ENCODE assay signal across 22 cellular contexts in the genomic region with DNA sequence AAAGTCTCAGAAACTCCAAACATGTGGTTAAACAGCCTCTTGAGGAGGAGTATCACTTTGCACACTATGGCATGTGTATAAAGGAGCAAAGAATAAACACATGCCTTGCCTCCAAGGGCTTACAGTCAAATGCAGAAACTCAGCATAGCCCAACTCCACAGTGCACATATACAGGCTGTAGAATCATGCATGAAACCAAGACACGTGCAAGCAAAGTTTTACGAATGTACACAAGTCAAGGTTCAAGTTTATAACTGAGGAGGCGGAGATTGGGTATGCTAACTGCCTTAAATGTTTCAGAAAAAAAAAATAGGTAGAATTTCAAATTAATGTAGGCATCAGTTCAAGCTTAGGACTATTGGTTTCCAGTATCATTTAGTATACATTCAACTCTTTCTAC.
DNase-seq lines count a peak whose midpoint lies in the region; ATAC-seq, FAIRE-seq and TF ChIP-seq lines count a peak whose summit lies in the region.
"Had no signal": no experiment of that assay in that cellular context is flagged by ENCODE, and none has a peak within 500 bp of the region (broad histone marks: within the 10 kb centered on the region; RNA-seq: fewer than 3 reads in every experiment).

No MANE protein-coding gene starts in this region.

- FAIRE-seq in HTR-8/SVneo (lab: Jason Lieb, UNC), result peak; percentile 46
- no peak for FAIRE-seq in small intestine (lab: Jason Lieb, UNC)
- no peak for FAIRE-seq in kidney (lab: Jason Lieb, UNC)
- FAIRE-seq: GM12878, GM19239, H1 had no signal

- no peaks in the 10 kb centered on the region for H3K36me3 ChIP-seq in colonic mucosa
- H3K36me3 ChIP-seq in mucosa of descending colon (ENCODE audit: low read depth), result no peaks in the 10 kb centered on the region
- no peaks in the 10 kb centered on the region for H3K36me3 ChIP-seq in small intestine (ENCODE audit: control insufficient read depth in 2 of 2, insufficient read depth in 2 of 2, low read length in 2 of 2)
- H3K36me3 ChIP-seq in kidney (ENCODE audit: control insufficient read depth in 1 of 2, insufficient read depth in 2 of 2, low read length in 2 of 2), result no peaks in the 10 kb centered on the region
- H3K36me3 ChIP-seq: BLaER1 had no signal

- H3K27me3 ChIP-seq in colonic mucosa, result no peaks in the 10 kb centered on the region
- no peaks in the 10 kb centered on the region for H3K27me3 ChIP-seq in small intestine (ENCODE audit: control insufficient read depth in 2 of 2, insufficient read depth in 2 of 2, low read length in 2 of 2)
- H3K27me3 ChIP-seq: BLaER1 had no signal

- no peak for TF ChIP-seq CTCF in colonic mucosa (IDR thresholded peaks at IDR 0.05)
- no peak for TF ChIP-seq CTCF in mucosa of descending colon (IDR thresholded peaks at IDR 0.05)
- no peak for TF ChIP-seq CTCF in kidney (IDR thresholded peaks at IDR 0.05; ENCODE audit: borderline replicate concordance, extremely low read depth, insufficient read depth)

- H3K27ac ChIP-seq in colonic mucosa, result peak overlapping the region; percentile 16
- H3K27ac ChIP-seq in small intestine (ENCODE audit: low read depth in 1 of 2, low read length in 1 of 2), result no peak overlapping the region
- no peak overlapping the region for H3K27ac ChIP-seq in kidney (ENCODE audit: low read depth in 2 of 2, low read length in 2 of 2)
- H3K27ac ChIP-seq: BLaER1, C4-2B, GM23248 had no signal

- H3K4me3 ChIP-seq in colonic mucosa (no peak overlapping the region), mucosa of descending colon (no peak overlapping the region), small intestine (ENCODE audit: low read depth in 1 of 2, low read length in 2 of 2) (no peak overlapping the region), kidney (ENCODE audit: low read length in 2 of 2) (no peak overlapping the region)
- H3K4me3 ChIP-seq: BLaER1, GM12878, GM23248 had no signal

- intact Hi-C loops in colonic mucosa (cut with DNase I) (no loop called here), mucosa of descending colon (cut with DNase I, micrococcal nuclease) (no loop called here), kidney (cut with DNase I) (no loop called here)

- H3K4me1 ChIP-seq in colonic mucosa, result peaks cover 7% of the 10 kb centered on the region
- peaks cover 30% of the 10 kb centered on the region for H3K4me1 ChIP-seq in mucosa of descending colon (ENCODE audit: low read depth)
- H3K4me1 ChIP-seq in small intestine (ENCODE audit: control insufficient read depth in 2 of 2, insufficient read depth in 1 of 2, low read depth in 1 of 2, low read length in 1 of 2), result peaks cover 11 to 14% of the 10 kb centered on the region in 2 donors
- no peaks in the 10 kb centered on the region for H3K4me1 ChIP-seq in kidney (ENCODE audit: control insufficient read depth in 1 of 2, insufficient read depth in 1 of 2, low read depth in 1 of 2, low read length in 2 of 2)

- no peak for TF ChIP-seq POLR2A in erythroblast (IDR thresholded peaks at IDR 0.05; ENCODE audit: low read length)

- WGBS in small intestine, 3 donors, result 16 to 63% (median 39%) methylated on average over 3 of the region's 3 CpGs

- DNase-seq in HTR-8/SVneo (ENCODE audit: insufficient read length, low spot score), result no peak
- no peak for DNase-seq in colonic mucosa
- peak in 1 of 3 donors; percentile 53 for DNase-seq in mucosa of descending colon
- peak; percentile 75 for DNase-seq in small intestine
- DNase-seq in kidney, result no peak
- no peak for DNase-seq in stimulated activated naive CD8-positive, alpha-beta T cell treated with anti-CD3 and anti-CD28 coated beads, Interleukin-15, Interleukin-2, amounts not matched to agents 100 U/mL and 50 U/mL, for 24 hours
- DNase-seq in erythroblast (lab: John Stamatoyannopoulos, UW), result no peak
- DNase-seq in stimulated activated CD4-positive, alpha-beta T cell treated with anti-CD3 and anti-CD28 coated beads, Interleukin-1b, Interleukin-23, amount 100 ng/mL, for 48 hours, result no peak
- DNase-seq: Caco-2; CD4-positive, CD25-positive, alpha-beta regulatory T cell; CD8-positive, alpha-beta T cell; DMS79; EL; GDM1; GM23248; H7; HCEC 1CT had no signal

- peak; percentile 57 for ATAC-seq in mucosa of descending colon
- no peak for ATAC-seq in stimulated activated naive CD8-positive, alpha-beta T cell treated with anti-CD3 and anti-CD28 coated beads, Interleukin-15, Interleukin-2, amounts not matched to agents 100 U/mL and 50 U/mL, for 24 hours
- ATAC-seq: CD8-positive, alpha-beta T cell; GM12878 had no signal

- no peaks in the 10 kb centered on the region for H3K9me3 ChIP-seq in colonic mucosa
- no peaks in the 10 kb centered on the region for H3K9me3 ChIP-seq in mucosa of descending colon
- H3K9me3 ChIP-seq in small intestine (ENCODE audit: control insufficient read depth, low read depth), result no peaks in the 10 kb centered on the region
- no peaks in the 10 kb centered on the region for H3K9me3 ChIP-seq in kidney (ENCODE audit: control insufficient read depth in 1 of 2, low read length in 2 of 2)
- H3K9me3 ChIP-seq: Caco-2 had no signal

- H3K9ac ChIP-seq in colonic mucosa (ENCODE audit: low read depth in 2 of 2, low read length in 2 of 2) (peak overlapping the region in 1 of 2 donors; percentile 38), kidney (ENCODE audit: low read length in 2 of 2) (no peak overlapping the region)
- H3K9ac ChIP-seq: BLaER1, GM23248 had no signal
